ENCODE assay signal across 8 cellular contexts in genomic region chr6:28838634-28839442, GRCh38.
DNase-seq lines count a peak whose midpoint lies in the region; ATAC-seq and TF ChIP-seq lines count a peak whose summit lies in the region.

No MANE protein-coding gene starts in this region.

- no peaks in the 10 kb centered on the region for H3K9me3 ChIP-seq in fibroblast of lung (ENCODE audit: control insufficient read depth, insufficient read depth, low read depth, low read length)
- no peaks in the 10 kb centered on the region for H3K9me3 ChIP-seq in naive thymus-derived CD4-positive, alpha-beta T cell (ENCODE audit: control insufficient read depth in 2 of 3, low read length in 3 of 3)

- no peaks in the 10 kb centered on the region for H4K20me1 ChIP-seq in fibroblast of lung (ENCODE audit: control insufficient read depth, extremely low read depth, insufficient read depth, low read length)

- H3K4me1 ChIP-seq in fibroblast of lung (ENCODE audit: control insufficient read depth, extremely low read depth, insufficient read depth, low read length), result no peaks in the 10 kb centered on the region
- H3K4me1 ChIP-seq in naive thymus-derived CD4-positive, alpha-beta T cell (ENCODE audit: control insufficient read depth in 2 of 2, insufficient read depth in 2 of 2, low read length in 2 of 2), result peaks cover 8 to 11% of the 10 kb centered on the region in 2 donors

- peaks cover 0 to 15% (median 0%) of the 10 kb centered on the region in 11 donors for H3K9me3 Mint-ChIP-seq in naive thymus-derived CD4-positive, alpha-beta T cell

- POLR2A ChIA-PET in naive thymus-derived CD4-positive, alpha-beta T cell (lab: Charles Lee), result interaction anchor here (0.6 to 3.7 kb wide), 18 partner anchors 9 to 1840 kb away, joined by 3 to 29 read pairs (median 8); partner anchors contain the start of gene TRIM27

- intact Hi-C loops in naive thymus-derived CD4-positive, alpha-beta T cell (cut with micrococcal nuclease), result loop anchor here (1.0 to 10.0 kb wide), 20 partner anchors 9 to 1707 kb away; partner anchors contain the start of genes TRIM27 (in 2 of the 2), OR2H2 (in 1 of the 2) and ZNF165 (in 1 of the 2)

- DNase-seq in DMS114 treated with DMSO at 0.1 percent for 48 hours (lab: John Stamatoyannopoulos, UW; ENCODE audit: unreplicated experiment) (peak; percentile 94), Kasumi-1 (lab: John Stamatoyannopoulos, UW) (peak; percentile 86 to 87), RKO (ENCODE audit: low spot score) (peak; percentile 93), activated T-helper 1 cell treated with Interleukin-2 at 50 U/mL for 16 hours (ENCODE audit: low read depth) (peak; percentile 63), fibroblast of lung (ENCODE audit: low read depth in 2 of 2) (peak; percentile 68 to 83)
- DNase-seq in naive thymus-derived CD4-positive, alpha-beta T cell, result peak; percentile 66 to 89 (median 81)
- peak; percentile 74 to 80 for DNase-seq in stimulated activated CD8-positive, alpha-beta memory T cell treated with anti-CD3 and anti-CD28 coated beads, Interleukin-7, amount 100 ng/mL, for 4 hours (ENCODE audit: low read depth in 2 of 2)

- H3K4me2 ChIP-seq in fibroblast of lung (ENCODE audit: extremely low read depth, insufficient read depth, low read length), result peak overlapping the region; percentile 91

- peak overlapping the region; percentile 85 to 92 (median 90) for H3K4me3 ChIP-seq in fibroblast of lung (replicated peaks in 1 of 4; ENCODE audit: control extremely low read depth in 1 of 4, insufficient read depth in 1 of 4, low read depth in 3 of 4, low read length in 4 of 4)
- H3K4me3 ChIP-seq in naive thymus-derived CD4-positive, alpha-beta T cell (ENCODE audit: low read length), result peak overlapping the region; percentile 83

- no peak overlapping the region for H3K9ac ChIP-seq in fibroblast of lung (ENCODE audit: insufficient read depth, low read length)

- ATAC-seq in GM21786 (IDR thresholded peaks at IDR 0.05; ENCODE audit: unreplicated experiment), result peak; percentile 54
- peak; percentile 79 for ATAC-seq in naive thymus-derived CD4-positive, alpha-beta T cell

- TF ChIP-seq CTCF in fibroblast of lung (conservative IDR thresholded peaks at IDR 0.05 in 1 of 2, IDR thresholded peaks at IDR 0.05 in 1 of 2; ENCODE audit: low read depth in 1 of 2, low read length in 2 of 2), result peak; percentile 63 to 65

- no peaks in the 10 kb centered on the region for H3K36me3 Mint-ChIP-seq in naive thymus-derived CD4-positive, alpha-beta T cell

- CTCF ChIA-PET in naive thymus-derived CD4-positive, alpha-beta T cell (lab: Charles Lee), result interaction anchor here (0.6 to 4.8 kb wide), 17 partner anchors 10 to 1031 kb away, joined by 3 to 108 read pairs (median 12); a partner anchor contains a TSS

- no peaks in the 10 kb centered on the region for H3K79me2 ChIP-seq in fibroblast of lung (ENCODE audit: control insufficient read depth, insufficient read depth, low read length)

- H3K4me3 Mint-ChIP-seq in naive thymus-derived CD4-positive, alpha-beta T cell, result peak overlapping the region; percentile 86 to 99 (median 96)

- H3K27ac Mint-ChIP-seq in naive thymus-derived CD4-positive, alpha-beta T cell, result peak overlapping the region; percentile 83 to 98 (median 93)

- H3K27me3 Mint-ChIP-seq in naive thymus-derived CD4-positive, alpha-beta T cell, result peaks cover 17 to 66% (median 25%) of the 10 kb centered on the region in 5 donors

- peak overlapping the region; percentile 97 for H2AFZ ChIP-seq in fibroblast of lung (ENCODE audit: low read length)

- H3K27ac ChIP-seq in fibroblast of lung (ENCODE audit: insufficient read depth, low read length), result no peak overlapping the region
- H3K27ac ChIP-seq in naive thymus-derived CD4-positive, alpha-beta T cell (ENCODE audit: low read depth, low read length), result peak overlapping the region; percentile 60

- peaks cover 13 to 31% (median 20%) of the 10 kb centered on the region in 7 donors for H3K4me1 Mint-ChIP-seq in naive thymus-derived CD4-positive, alpha-beta T cell

- no peaks in the 10 kb centered on the region for H3K27me3 ChIP-seq in fibroblast of lung (ENCODE audit: control insufficient read depth, insufficient read depth, low read length)
- H3K27me3 ChIP-seq in naive thymus-derived CD4-positive, alpha-beta T cell (ENCODE audit: control insufficient read depth in 2 of 2, insufficient read depth in 2 of 2, low read length in 2 of 2), result no peaks in the 10 kb centered on the region

- H3K36me3 ChIP-seq in fibroblast of lung (ENCODE audit: control insufficient read depth, insufficient read depth, low read length), result no peaks in the 10 kb centered on the region
- H3K36me3 ChIP-seq in naive thymus-derived CD4-positive, alpha-beta T cell (ENCODE audit: control insufficient read depth in 2 of 3, insufficient read depth in 3 of 3, low read length in 3 of 3), result no peaks in the 10 kb centered on the region
